10 cellular contexts compared by ENCODE assay signal in the genomic region with DNA sequence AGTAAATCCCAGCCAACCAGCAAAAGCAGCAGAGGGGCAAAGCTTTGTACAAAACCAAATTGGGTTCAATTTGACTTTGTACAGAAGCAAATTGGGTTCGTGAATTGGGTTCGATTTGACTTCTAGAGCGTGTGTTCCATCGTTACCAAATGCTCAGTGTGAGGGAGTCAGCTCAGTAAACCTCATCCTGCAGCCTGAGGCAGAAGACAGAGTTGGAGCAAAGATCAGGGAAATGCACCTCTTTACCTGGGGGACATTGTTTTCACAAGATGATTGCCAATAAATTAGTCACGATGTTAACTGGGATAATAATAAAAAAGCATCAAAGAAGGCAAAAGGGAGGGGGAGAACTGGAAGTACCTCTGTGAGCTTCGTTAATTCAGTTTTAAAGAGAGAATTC. TPM values are rescaled to one million over a fixed set of nuclear protein-coding genes. Genes with fewer than 3 reads are reported as not detected.
DNase-seq lines count a peak whose midpoint lies in the region; ATAC-seq and TF ChIP-seq lines count a peak whose summit lies in the region.
"Had no signal": no experiment of that assay in that cellular context is flagged by ENCODE, and none has a peak within 500 bp of the region (broad histone marks: within the 10 kb centered on the region; RNA-seq: fewer than 3 reads in every experiment).

No MANE protein-coding gene starts in this region.

- H3K4me1 ChIP-seq in BLaER1 (peaks cover 75% of the 10 kb centered on the region), PC-9 (replicated peaks; ENCODE audit: insufficient read depth) (peaks cover 64% of the 10 kb centered on the region)

- H3K36me3 Mint-ChIP-seq in osteocyte (ENCODE audit: unreplicated experiment) = peaks cover 15% of the 10 kb centered on the region

- ATAC-seq in GM21717 (IDR thresholded peaks at IDR 0.05; ENCODE audit: unreplicated experiment) = no peak
- no peak for ATAC-seq in HG02571 (IDR thresholded peaks at IDR 0.05; ENCODE audit: unreplicated experiment)
- ATAC-seq in GM18519 (IDR thresholded peaks at IDR 0.05; ENCODE audit: low FRiP score, unreplicated experiment) = no peak

- peaks cover 59% of the 10 kb centered on the region for H3F3A ChIP-seq in PC-9 (ENCODE audit: insufficient read depth, low read depth)

- intact Hi-C loops in PC-9 (cut with micrococcal nuclease; ENCODE audit: unreplicated experiment) = loop anchor here (1.0 to 2.0 kb wide), 2 partner anchors 33 to 53 kb away; no protein-coding TSS in a partner anchor

- peak overlapping the region; percentile 95; the same call in 1 of the 2 replicates for H2AFZ ChIP-seq in PC-9

- H3K27me3 Mint-ChIP-seq in osteocyte (ENCODE audit: unreplicated experiment) = no peaks in the 10 kb centered on the region

- no peak overlapping the region for H3K27ac ChIP-seq in BLaER1
- H3K27ac ChIP-seq in PC-9 = peak overlapping the region; percentile 72

- peaks cover 14% of the 10 kb centered on the region for H3K9me3 ChIP-seq in BLaER1
- H3K9me3 ChIP-seq in PC-9 (ENCODE audit: insufficient read depth, low read depth) = no peaks in the 10 kb centered on the region

- H4K20me1 ChIP-seq in BLaER1 (peaks cover 41% of the 10 kb centered on the region), PC-9 (ENCODE audit: insufficient read depth) (no peaks in the 10 kb centered on the region)

- TSS peak; percentile 43 for BruUV-seq in PC-9 (replicated peaks; lab: Mats Ljungman, UMichigan)

- H3K27ac Mint-ChIP-seq in osteocyte (ENCODE audit: unreplicated experiment) = peak overlapping the region; percentile 47

- H3K9me2 ChIP-seq in PC-9 (ENCODE audit: insufficient read depth) = no peaks in the 10 kb centered on the region

- H3K9ac ChIP-seq in BLaER1 = peak overlapping the region; percentile 87

- DNase-seq in PC-9 (peak in 1 of 2 experiments; percentile 67), epithelial cell of proximal tubule (ENCODE audit: low read depth) (no peak), osteocyte (ENCODE audit: extremely low spot score, unreplicated experiment) (no peak), occipital lobe (lab: John Stamatoyannopoulos, UW) (no peak)
- DNase-seq: activated gamma-delta T cell treated with Interleukin-2 at 50 U/mL for 16 hours; stimulated activated naive CD4-positive, alpha-beta T cell treated with Interleukin-2 at 50 U/mL for 16 hours had no signal

- H3K4me1 Mint-ChIP-seq in osteocyte (ENCODE audit: unreplicated experiment) = peaks cover 38% of the 10 kb centered on the region

- TF ChIP-seq CTCF in PC-9 (conservative IDR thresholded peaks at IDR 0.05) (no peak), epithelial cell of proximal tubule (conservative IDR thresholded peaks at IDR 0.05; ENCODE audit: low read depth, low read length) (no peak), osteocyte (IDR thresholded peaks at IDR 0.05) (no peak)

- peaks cover 82% of the 10 kb centered on the region for H3K79me2 ChIP-seq in PC-9 (ENCODE audit: low read depth)

- H3K36me3 ChIP-seq in BLaER1 = peaks cover 36% of the 10 kb centered on the region
- 0 out of 2 replicates have a peak, but pooled peaks cover 8% of the 10 kb centered on the region for H3K36me3 ChIP-seq in PC-9 (ENCODE audit: low read depth)

- H3K27me3 ChIP-seq in BLaER1 = no peaks in the 10 kb centered on the region
- no peaks in the 10 kb centered on the region for H3K27me3 ChIP-seq in PC-9 (ENCODE audit: insufficient read depth, low read depth)

- H3K4me2 ChIP-seq in BLaER1 (peak overlapping the region; percentile 96), PC-9 (peak overlapping the region; percentile 95)

- H3K9me3 Mint-ChIP-seq in osteocyte (ENCODE audit: unreplicated experiment) = no peaks in the 10 kb centered on the region

- H3K4me3 Mint-ChIP-seq in osteocyte (ENCODE audit: unreplicated experiment) = peak overlapping the region; percentile 96

- POLR2A ChIA-PET in PC-9 (lab: Charles Lee; ENCODE audit: unreplicated experiment) = interaction anchor here (0.5 to 0.7 kb wide), 3 partner anchors 32 to 816 kb away, joined by 4 to 8 read pairs (median 6); no protein-coding TSS in a partner anchor

- H3K4me3 ChIP-seq in BLaER1 = peak overlapping the region; percentile 86
- H3K4me3 ChIP-seq in PC-9 = peak overlapping the region; percentile 91
- peak overlapping the region; percentile 95 for H3K4me3 ChIP-seq in epithelial cell of proximal tubule (ENCODE audit: low read depth, low read length)

- CTCF ChIA-PET in PC-9 (lab: Charles Lee) = interaction anchor here (0.7 to 1.0 kb wide), 2 partner anchors 32 to 104 kb away, joined by 3 to 6 read pairs; no protein-coding TSS in a partner anchor

RNA-seq across cellular contexts. Expression of gene RAB20, which starts 1.5 kb away (rescaled TPM):
- total RNA-seq in PC-9 (2021) = 31.9 and 41.0 TPM in 2 replicates
- 6.7 and 17.0 TPM in 2 replicates for total RNA-seq in epithelial cell of proximal tubule
- total RNA-seq in osteocyte = 10.0 and 11.7 TPM in 2 replicates
- total RNA-seq in occipital lobe = 2.5 TPM

RNA-seq across cellular contexts. Expression of gene NAXD, which starts 55.4 kb away (rescaled TPM):
- total RNA-seq in PC-9 (2021) (30.2 and 35.2 TPM in 2 replicates), epithelial cell of proximal tubule (16.0 and 16.7 TPM in 2 replicates), osteocyte (34.3 and 35.6 TPM in 2 replicates), occipital lobe (27.5 TPM)
